Comparison of ENCODE assay signal across 1 cellular context in the genomic region with DNA sequence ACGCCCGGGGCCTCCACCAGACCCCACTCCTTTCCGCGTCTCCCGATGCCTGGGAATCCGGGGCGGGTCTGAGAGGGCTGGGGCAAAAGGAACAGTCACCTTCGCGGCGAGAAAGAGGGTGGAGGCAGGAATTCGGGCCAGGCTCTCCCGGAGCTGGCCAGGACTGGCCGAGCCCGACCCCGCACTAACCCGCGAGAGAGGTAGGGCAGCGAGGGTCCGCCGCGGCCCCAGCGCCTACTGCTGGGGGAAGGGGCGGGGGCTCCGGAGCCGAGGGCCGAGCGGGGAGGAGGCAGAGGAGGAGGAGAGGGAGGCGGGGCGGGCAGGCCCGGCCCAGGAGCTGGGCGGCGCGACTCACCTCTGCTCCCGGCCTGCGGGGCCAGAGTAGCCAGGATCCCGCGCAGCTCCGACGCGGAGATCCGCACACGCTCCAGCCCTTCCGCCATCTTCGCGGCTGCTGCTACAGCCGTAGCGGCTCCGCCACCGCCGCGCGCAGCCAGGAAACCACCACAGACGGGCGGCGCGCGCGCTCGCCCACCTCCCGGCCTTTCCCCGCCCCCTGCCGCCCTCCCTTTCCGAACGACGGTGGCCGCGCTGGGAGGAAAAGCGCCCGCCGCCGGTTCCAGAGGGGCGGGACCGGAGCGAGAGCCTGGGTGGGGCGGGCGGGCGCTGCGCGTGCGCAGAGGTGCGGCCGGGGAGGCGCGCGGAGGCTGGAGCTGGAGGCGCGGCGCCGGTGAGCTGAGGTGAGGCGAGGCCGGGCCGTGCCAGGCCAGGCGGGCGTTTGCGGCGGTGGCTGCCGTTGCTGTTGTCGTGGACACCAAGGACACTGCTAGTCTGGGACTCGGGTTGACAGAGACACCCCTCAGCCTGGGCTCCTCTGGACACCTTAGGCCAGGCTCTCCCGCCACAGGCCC.
TF ChIP-seq lines count a peak whose summit lies in the region.

A gene (minus strand): TSS at position 508 of the 911 bp plus-strand sequence. CDS start 65 bp downstream, at position 443.
A gene with protein sequence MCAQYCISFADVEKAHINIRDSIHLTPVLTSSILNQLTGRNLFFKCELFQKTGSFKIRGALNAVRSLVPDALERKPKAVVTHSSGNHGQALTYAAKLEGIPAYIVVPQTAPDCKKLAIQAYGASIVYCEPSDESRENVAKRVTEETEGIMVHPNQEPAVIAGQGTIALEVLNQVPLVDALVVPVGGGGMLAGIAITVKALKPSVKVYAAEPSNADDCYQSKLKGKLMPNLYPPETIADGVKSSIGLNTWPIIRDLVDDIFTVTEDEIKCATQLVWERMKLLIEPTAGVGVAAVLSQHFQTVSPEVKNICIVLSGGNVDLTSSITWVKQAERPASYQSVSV (plus strand): TSS at position 673 of the 911 bp plus-strand sequence. CDS start 11,611 bp downstream, outside the sequence.

TF ChIP-seq in HepG2, 621 proteins besides CTCF, POLR2A, EP300 and RAD21 (continued from another document and continues in another):
- TF ChIP-seq, protein P1, sequence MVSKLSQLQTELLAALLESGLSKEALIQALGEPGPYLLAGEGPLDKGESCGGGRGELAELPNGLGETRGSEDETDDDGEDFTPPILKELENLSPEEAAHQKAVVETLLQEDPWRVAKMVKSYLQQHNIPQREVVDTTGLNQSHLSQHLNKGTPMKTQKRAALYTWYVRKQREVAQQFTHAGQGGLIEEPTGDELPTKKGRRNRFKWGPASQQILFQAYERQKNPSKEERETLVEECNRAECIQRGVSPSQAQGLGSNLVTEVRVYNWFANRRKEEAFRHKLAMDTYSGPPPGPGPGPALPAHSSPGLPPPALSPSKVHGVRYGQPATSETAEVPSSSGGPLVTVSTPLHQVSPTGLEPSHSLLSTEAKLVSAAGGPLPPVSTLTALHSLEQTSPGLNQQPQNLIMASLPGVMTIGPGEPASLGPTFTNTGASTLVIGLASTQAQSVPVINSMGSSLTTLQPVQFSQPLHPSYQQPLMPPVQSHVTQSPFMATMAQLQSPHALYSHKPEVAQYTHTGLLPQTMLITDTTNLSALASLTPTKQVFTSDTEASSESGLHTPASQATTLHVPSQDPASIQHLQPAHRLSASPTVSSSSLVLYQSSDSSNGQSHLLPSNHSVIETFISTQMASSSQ (IDR thresholded peaks at IDR 0.05; ENCODE audit: low read depth): no peak
- TF ChIP-seq, protein P1 (CRISPR knock-in tag; IDR thresholded peaks at IDR 0.05; ENCODE audit: borderline replicate concordance): peak; percentile 46; the same call in 1 of the 2 replicates
- TF ChIP-seq RELA (CRISPR knock-in tag; IDR thresholded peaks at IDR 0.05) (no peak), DMAP1 (CRISPR knock-in tag; IDR thresholded peaks at IDR 0.05) (peak; percentile 71), ZNF333 (CRISPR knock-in tag; IDR thresholded peaks at IDR 0.05; ENCODE audit: borderline replicate concordance) (no peak), ATF7-NPFF (CRISPR knock-in tag; IDR thresholded peaks at IDR 0.05; ENCODE audit: low read depth) (peak; percentile 68; the same call in 1 of the 2 replicates), SMAD9 (CRISPR knock-in tag; IDR thresholded peaks at IDR 0.05) (no peak), ZC3H4 (CRISPR knock-in tag; IDR thresholded peaks at IDR 0.05; ENCODE audit: borderline replicate concordance) (no peak), HMGA1 (CRISPR knock-in tag; conservative IDR thresholded peaks at IDR 0.05) (no peak), SP4 (CRISPR knock-in tag; IDR thresholded peaks at IDR 0.05) (0 out of 2 replicates have a peak, but pooled peaks have one; percentile 52), PRPF4 (IDR thresholded peaks at IDR 0.05; ENCODE audit: low read depth, low read length, poor library complexity, severe bottlenecking) (no peak), BRD4 (CRISPR knock-in tag; IDR thresholded peaks at IDR 0.05) (0 out of 2 replicates have a peak, but pooled peaks have one; percentile 16), ZNF121 (CRISPR knock-in tag; IDR thresholded peaks at IDR 0.05) (no peak), ZFYVE20 (CRISPR knock-in tag; IDR thresholded peaks at IDR 0.05; ENCODE audit: borderline replicate concordance, low read depth) (0 out of 2 replicates have a peak, but pooled peaks have one; percentile 15), RFXAP (CRISPR knock-in tag; IDR thresholded peaks at IDR 0.05; ENCODE audit: borderline replicate concordance) (peak; percentile 38; the same call in 1 of the 2 replicates), ZNF567 (CRISPR knock-in tag; IDR thresholded peaks at IDR 0.05; ENCODE audit: borderline replicate concordance) (no peak), ZNF556 (CRISPR knock-in tag; IDR thresholded peaks at IDR 0.05; ENCODE audit: borderline replicate concordance) (0 out of 2 replicates have a peak, but pooled peaks have one; percentile 44), ZNF644 (CRISPR knock-in tag; IDR thresholded peaks at IDR 0.05; ENCODE audit: low read depth) (no peak), SIX1 (CRISPR knock-in tag; IDR thresholded peaks at IDR 0.05; ENCODE audit: borderline replicate concordance) (no peak), ZNF17 (CRISPR knock-in tag; IDR thresholded peaks at IDR 0.05) (no peak), ZNF143 (CRISPR knock-in tag; IDR thresholded peaks at IDR 0.05) (0 out of 2 replicates have a peak, but pooled peaks have one; percentile 9), MYC (CRISPR knock-in tag; IDR thresholded peaks at IDR 0.05; ENCODE audit: borderline replicate concordance) (peak; percentile 76; the same call in 1 of the 2 replicates), ZNF703 (CRISPR knock-in tag; IDR thresholded peaks at IDR 0.05; ENCODE audit: borderline replicate concordance) (no peak), EED (CRISPR knock-in tag; IDR thresholded peaks at IDR 0.05) (peak; percentile 97), BCL6 (CRISPR knock-in tag; IDR thresholded peaks at IDR 0.05) (peak; percentile 28), ZMYM3 (CRISPR knock-in tag; IDR thresholded peaks at IDR 0.05) (peak; percentile 49; the same call in 1 of the 2 replicates), ZNF773 (CRISPR knock-in tag; IDR thresholded peaks at IDR 0.05; ENCODE audit: borderline replicate concordance) (0 out of 2 replicates have a peak, but pooled peaks have one; percentile 21), GABPB1 (CRISPR knock-in tag; IDR thresholded peaks at IDR 0.05) (peak; percentile 73), CAMTA2 (CRISPR knock-in tag; IDR thresholded peaks at IDR 0.05; ENCODE audit: borderline replicate concordance) (0 out of 2 replicates have a peak, but pooled peaks have one; percentile 54), HES4 (CRISPR knock-in tag; IDR thresholded peaks at IDR 0.05; ENCODE audit: borderline replicate concordance) (peak; percentile 10; the same call in 1 of the 2 replicates), ZNF792 (CRISPR knock-in tag; IDR thresholded peaks at IDR 0.05) (peak; percentile 45; the same call in 1 of the 2 replicates), SMC3 (IDR thresholded peaks at IDR 0.05; ENCODE audit: low read length) (no peak)
- TF ChIP-seq, protein P2, sequence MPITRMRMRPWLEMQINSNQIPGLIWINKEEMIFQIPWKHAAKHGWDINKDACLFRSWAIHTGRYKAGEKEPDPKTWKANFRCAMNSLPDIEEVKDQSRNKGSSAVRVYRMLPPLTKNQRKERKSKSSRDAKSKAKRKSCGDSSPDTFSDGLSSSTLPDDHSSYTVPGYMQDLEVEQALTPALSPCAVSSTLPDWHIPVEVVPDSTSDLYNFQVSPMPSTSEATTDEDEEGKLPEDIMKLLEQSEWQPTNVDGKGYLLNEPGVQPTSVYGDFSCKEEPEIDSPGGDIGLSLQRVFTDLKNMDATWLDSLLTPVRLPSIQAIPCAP (CRISPR knock-in tag; IDR thresholded peaks at IDR 0.05; ENCODE audit: low read depth): no peak
- TF ChIP-seq, protein P3, sequence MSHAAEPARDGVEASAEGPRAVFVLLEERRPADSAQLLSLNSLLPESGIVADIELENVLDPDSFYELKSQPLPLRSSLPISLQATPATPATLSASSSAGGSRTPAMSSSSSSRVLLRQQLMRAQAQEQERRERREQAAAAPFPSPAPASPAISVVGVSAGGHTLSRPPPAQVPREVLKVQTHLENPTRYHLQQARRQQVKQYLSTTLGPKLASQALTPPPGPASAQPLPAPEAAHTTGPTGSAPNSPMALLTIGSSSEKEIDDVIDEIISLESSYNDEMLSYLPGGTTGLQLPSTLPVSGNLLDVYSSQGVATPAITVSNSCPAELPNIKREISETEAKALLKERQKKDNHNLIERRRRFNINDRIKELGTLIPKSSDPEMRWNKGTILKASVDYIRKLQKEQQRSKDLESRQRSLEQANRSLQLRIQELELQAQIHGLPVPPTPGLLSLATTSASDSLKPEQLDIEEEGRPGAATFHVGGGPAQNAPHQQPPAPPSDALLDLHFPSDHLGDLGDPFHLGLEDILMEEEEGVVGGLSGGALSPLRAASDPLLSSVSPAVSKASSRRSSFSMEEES (CRISPR knock-in tag; IDR thresholded peaks at IDR 0.05): no peak
- TF ChIP-seq, protein P4, sequence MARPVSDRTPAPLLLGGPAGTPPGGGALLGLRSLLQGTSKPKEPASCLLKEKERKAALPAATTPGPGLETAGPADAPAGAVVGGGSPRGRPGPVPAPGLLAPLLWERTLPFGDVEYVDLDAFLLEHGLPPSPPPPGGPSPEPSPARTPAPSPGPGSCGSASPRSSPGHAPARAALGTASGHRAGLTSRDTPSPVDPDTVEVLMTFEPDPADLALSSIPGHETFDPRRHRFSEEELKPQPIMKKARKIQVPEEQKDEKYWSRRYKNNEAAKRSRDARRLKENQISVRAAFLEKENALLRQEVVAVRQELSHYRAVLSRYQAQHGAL (CRISPR knock-in tag; IDR thresholded peaks at IDR 0.05; ENCODE audit: not compliant biosample characterization): peak; percentile 12
- TF ChIP-seq, protein P5, sequence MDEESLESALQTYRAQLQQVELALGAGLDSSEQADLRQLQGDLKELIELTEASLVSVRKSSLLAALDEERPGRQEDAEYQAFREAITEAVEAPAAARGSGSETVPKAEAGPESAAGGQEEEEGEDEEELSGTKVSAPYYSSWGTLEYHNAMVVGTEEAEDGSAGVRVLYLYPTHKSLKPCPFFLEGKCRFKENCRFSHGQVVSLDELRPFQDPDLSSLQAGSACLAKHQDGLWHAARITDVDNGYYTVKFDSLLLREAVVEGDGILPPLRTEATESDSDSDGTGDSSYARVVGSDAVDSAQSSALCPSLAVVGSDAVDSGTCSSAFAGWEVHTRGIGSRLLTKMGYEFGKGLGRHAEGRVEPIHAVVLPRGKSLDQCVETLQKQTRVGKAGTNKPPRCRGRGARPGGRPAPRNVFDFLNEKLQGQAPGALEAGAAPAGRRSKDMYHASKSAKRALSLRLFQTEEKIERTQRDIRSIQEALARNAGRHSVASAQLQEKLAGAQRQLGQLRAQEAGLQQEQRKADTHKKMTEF (CRISPR knock-in tag; IDR thresholded peaks at IDR 0.05): peak; percentile 67; the same call in 1 of the 2 replicates
- TF ChIP-seq, protein P6, sequence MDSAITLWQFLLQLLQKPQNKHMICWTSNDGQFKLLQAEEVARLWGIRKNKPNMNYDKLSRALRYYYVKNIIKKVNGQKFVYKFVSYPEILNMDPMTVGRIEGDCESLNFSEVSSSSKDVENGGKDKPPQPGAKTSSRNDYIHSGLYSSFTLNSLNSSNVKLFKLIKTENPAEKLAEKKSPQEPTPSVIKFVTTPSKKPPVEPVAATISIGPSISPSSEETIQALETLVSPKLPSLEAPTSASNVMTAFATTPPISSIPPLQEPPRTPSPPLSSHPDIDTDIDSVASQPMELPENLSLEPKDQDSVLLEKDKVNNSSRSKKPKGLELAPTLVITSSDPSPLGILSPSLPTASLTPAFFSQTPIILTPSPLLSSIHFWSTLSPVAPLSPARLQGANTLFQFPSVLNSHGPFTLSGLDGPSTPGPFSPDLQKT (CRISPR knock-in tag; IDR thresholded peaks at IDR 0.05; ENCODE audit: borderline replicate concordance): no peak
- TF ChIP-seq, protein P7, sequence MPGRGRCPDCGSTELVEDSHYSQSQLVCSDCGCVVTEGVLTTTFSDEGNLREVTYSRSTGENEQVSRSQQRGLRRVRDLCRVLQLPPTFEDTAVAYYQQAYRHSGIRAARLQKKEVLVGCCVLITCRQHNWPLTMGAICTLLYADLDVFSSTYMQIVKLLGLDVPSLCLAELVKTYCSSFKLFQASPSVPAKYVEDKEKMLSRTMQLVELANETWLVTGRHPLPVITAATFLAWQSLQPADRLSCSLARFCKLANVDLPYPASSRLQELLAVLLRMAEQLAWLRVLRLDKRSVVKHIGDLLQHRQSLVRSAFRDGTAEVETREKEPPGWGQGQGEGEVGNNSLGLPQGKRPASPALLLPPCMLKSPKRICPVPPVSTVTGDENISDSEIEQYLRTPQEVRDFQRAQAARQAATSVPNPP (CRISPR knock-in tag; IDR thresholded peaks at IDR 0.05): peak; percentile 12; the same call in 1 of the 2 replicates
- TF ChIP-seq, protein P8, sequence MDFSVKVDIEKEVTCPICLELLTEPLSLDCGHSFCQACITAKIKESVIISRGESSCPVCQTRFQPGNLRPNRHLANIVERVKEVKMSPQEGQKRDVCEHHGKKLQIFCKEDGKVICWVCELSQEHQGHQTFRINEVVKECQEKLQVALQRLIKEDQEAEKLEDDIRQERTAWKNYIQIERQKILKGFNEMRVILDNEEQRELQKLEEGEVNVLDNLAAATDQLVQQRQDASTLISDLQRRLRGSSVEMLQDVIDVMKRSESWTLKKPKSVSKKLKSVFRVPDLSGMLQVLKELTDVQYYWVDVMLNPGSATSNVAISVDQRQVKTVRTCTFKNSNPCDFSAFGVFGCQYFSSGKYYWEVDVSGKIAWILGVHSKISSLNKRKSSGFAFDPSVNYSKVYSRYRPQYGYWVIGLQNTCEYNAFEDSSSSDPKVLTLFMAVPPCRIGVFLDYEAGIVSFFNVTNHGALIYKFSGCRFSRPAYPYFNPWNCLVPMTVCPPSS (IDR thresholded peaks at IDR 0.05): no peak
- TF ChIP-seq, protein P9, sequence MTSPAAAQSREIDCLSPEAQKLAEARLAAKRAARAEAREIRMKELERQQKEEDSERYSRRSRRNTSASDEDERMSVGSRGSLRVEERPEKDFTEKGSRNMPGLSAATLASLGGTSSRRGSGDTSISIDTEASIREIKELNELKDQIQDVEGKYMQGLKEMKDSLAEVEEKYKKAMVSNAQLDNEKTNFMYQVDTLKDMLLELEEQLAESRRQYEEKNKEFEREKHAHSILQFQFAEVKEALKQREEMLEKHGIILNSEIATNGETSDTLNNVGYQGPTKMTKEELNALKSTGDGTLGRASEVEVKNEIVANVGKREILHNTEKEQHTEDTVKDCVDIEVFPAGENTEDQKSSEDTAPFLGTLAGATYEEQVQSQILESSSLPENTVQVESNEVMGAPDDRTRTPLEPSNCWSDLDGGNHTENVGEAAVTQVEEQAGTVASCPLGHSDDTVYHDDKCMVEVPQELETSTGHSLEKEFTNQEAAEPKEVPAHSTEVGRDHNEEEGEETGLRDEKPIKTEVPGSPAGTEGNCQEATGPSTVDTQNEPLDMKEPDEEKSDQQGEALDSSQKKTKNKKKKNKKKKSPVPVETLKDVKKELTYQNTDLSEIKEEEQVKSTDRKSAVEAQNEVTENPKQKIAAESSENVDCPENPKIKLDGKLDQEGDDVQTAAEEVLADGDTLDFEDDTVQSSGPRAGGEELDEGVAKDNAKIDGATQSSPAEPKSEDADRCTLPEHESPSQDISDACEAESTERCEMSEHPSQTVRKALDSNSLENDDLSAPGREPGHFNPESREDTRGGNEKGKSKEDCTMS (CRISPR knock-in tag; conservative IDR thresholded peaks at IDR 0.05): no peak
